1 cellular context compared by ENCODE assay signal in the genomic region with DNA sequence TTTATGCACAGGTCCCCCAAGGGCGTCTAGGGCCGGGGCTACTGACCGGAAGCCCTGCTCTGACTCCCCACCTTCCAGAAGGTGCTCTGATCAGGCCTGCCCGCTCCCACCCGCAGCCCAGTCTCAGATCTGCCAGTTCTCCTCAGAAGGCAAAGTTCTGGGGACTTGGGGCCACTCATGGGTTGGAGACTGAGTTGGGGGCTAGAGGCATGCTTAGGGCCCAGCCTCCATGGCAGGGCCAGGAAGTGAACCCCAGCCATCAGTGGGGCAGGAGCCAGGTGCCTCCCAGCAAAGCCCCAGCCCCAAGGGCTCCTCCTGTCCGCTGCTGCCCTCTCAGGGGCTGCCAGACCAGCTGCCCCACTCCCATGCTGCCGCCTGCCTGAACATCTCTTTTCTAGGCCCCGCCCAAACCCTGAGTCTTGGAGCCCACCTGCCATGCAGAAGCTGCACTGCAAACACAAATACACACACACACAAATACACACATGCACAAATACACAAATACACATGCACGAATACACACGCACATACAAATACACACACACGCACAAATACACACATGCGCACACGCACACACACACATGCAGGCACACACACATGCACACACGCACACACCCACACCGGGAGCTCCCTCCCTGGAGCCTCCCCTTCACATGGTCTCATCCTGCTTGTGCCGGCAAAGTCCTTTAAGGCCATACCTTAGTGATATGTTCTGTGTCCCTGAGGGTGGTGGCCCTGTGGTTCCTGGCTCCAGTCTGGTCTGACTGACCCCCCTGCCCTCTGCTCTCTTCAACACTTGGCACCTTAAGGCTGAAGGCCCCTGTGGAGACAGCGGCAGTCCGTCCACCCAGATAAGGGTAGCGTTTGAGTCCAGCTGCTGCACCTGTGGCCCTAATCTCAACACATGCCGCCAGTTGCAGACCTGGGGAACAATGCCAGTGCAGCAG.
TF ChIP-seq lines count a peak whose summit lies in the region.

No MANE protein-coding gene starts in this region.

TF ChIP-seq in GM23338, 12 proteins besides CTCF, POLR2A, EP300 and RAD21 (continued from another document):
- TF ChIP-seq, protein P1, sequence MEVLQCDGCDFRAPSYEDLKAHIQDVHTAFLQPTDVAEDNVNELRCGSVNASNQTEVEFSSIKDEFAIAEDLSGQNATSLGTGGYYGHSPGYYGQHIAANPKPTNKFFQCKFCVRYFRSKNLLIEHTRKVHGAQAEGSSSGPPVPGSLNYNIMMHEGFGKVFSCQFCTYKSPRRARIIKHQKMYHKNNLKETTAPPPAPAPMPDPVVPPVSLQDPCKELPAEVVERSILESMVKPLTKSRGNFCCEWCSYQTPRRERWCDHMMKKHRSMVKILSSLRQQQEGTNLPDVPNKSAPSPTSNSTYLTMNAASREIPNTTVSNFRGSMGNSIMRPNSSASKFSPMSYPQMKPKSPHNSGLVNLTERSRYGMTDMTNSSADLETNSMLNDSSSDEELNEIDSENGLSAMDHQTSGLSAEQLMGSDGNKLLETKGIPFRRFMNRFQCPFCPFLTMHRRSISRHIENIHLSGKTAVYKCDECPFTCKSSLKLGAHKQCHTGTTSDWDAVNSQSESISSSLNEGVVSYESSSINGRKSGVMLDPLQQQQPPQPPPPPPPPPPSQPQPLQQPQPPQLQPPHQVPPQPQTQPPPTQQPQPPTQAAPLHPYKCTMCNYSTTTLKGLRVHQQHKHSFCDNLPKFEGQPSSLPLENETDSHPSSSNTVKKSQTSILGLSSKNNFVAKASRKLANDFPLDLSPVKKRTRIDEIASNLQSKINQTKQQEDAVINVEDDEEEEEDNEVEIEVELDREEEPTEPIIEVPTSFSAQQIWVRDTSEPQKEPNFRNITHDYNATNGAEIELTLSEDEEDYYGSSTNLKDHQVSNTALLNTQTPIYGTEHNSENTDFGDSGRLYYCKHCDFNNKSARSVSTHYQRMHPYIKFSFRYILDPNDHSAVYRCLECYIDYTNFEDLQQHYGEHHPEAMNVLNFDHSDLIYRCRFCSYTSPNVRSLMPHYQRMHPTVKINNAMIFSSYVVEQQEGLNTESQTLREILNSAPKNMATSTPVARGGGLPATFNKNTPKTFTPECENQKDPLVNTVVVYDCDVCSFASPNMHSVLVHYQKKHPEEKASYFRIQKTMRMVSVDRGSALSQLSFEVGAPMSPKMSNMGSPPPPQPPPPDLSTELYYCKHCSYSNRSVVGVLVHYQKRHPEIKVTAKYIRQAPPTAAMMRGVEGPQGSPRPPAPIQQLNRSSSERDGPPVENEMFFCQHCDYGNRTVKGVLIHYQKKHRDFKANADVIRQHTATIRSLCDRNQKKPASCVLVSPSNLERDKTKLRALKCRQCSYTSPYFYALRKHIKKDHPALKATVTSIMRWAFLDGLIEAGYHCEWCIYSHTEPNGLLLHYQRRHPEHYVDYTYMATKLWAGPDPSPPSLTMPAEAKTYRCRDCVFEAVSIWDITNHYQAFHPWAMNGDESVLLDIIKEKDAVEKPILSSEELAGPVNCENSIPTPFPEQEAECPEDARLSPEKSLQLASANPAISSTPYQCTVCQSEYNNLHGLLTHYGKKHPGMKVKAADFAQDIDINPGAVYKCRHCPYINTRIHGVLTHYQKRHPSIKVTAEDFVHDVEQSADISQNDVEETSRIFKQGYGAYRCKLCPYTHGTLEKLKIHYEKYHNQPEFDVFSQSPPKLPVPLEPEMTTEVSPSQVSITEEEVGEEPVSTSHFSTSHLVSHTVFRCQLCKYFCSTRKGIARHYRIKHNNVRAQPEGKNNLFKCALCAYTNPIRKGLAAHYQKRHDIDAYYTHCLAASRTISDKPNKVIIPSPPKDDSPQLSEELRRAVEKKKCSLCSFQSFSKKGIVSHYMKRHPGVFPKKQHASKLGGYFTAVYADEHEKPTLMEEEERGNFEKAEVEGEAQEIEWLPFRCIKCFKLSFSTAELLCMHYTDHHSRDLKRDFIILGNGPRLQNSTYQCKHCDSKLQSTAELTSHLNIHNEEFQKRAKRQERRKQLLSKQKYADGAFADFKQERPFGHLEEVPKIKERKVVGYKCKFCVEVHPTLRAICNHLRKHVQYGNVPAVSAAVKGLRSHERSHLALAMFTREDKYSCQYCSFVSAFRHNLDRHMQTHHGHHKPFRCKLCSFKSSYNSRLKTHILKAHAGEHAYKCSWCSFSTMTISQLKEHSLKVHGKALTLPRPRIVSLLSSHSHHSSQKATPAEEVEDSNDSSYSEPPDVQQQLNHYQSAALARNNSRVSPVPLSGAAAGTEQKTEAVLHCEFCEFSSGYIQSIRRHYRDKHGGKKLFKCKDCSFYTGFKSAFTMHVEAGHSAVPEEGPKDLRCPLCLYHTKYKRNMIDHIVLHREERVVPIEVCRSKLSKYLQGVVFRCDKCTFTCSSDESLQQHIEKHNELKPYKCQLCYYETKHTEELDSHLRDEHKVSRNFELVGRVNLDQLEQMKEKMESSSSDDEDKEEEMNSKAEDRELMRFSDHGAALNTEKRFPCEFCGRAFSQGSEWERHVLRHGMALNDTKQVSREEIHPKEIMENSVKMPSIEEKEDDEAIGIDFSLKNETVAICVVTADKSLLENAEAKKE (CRISPR knock-in tag; IDR thresholded peaks at IDR 0.05): no peak
- TF ChIP-seq, protein P2, sequence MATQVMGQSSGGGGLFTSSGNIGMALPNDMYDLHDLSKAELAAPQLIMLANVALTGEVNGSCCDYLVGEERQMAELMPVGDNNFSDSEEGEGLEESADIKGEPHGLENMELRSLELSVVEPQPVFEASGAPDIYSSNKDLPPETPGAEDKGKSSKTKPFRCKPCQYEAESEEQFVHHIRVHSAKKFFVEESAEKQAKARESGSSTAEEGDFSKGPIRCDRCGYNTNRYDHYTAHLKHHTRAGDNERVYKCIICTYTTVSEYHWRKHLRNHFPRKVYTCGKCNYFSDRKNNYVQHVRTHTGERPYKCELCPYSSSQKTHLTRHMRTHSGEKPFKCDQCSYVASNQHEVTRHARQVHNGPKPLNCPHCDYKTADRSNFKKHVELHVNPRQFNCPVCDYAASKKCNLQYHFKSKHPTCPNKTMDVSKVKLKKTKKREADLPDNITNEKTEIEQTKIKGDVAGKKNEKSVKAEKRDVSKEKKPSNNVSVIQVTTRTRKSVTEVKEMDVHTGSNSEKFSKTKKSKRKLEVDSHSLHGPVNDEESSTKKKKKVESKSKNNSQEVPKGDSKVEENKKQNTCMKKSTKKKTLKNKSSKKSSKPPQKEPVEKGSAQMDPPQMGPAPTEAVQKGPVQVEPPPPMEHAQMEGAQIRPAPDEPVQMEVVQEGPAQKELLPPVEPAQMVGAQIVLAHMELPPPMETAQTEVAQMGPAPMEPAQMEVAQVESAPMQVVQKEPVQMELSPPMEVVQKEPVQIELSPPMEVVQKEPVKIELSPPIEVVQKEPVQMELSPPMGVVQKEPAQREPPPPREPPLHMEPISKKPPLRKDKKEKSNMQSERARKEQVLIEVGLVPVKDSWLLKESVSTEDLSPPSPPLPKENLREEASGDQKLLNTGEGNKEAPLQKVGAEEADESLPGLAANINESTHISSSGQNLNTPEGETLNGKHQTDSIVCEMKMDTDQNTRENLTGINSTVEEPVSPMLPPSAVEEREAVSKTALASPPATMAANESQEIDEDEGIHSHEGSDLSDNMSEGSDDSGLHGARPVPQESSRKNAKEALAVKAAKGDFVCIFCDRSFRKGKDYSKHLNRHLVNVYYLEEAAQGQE (IDR thresholded peaks at IDR 0.05; ENCODE audit: unreplicated experiment): no peak
